ENCODE assay signal across 10 cellular contexts in genomic region chr2:152566034-152566727, GRCh38.
DNase-seq lines count a peak whose midpoint lies in the region; ATAC-seq and TF ChIP-seq lines count a peak whose summit lies in the region.
"Had no signal": no experiment of that assay in that cellular context is flagged by ENCODE, and none has a peak within 500 bp of the region (broad histone marks: within the 10 kb centered on the region; RNA-seq: fewer than 3 reads in every experiment).

No MANE protein-coding gene starts in this region.

- no peaks in the 10 kb centered on the region for H3K9me3 Mint-ChIP-seq in activated naive CD4-positive, alpha-beta T cell treated with anti-CD3 and anti-CD28 coated beads, Interleukin-2, amount 50 U/mL, for 72 hours

- H3K36me3 Mint-ChIP-seq in activated naive CD4-positive, alpha-beta T cell treated with anti-CD3 and anti-CD28 coated beads, Interleukin-2, amount 50 U/mL, for 72 hours: no peaks in the 10 kb centered on the region
- H3K36me3 Mint-ChIP-seq: activated CD8-positive, alpha-beta memory T cell treated with anti-CD3 and anti-CD28 coated beads, Interleukin-2, amount 10 ng/mL, durations not matched to agents 7 days and 5 days had no signal

- H3K4me3 ChIP-seq in dorsolateral prefrontal cortex: no peak overlapping the region

- TF ChIP-seq CTCF in dorsolateral prefrontal cortex (IDR thresholded peaks at IDR 0.05 in 54 of 56, conservative IDR thresholded peaks at IDR 0.05 in 2 of 56; ENCODE audit: low read depth in 1 of 56, partially characterized antibody in 56 of 56): no peak

- intact Hi-C loops in dorsolateral prefrontal cortex (cut with DNase I): loop anchor here in 1 of 2 donors (10.0 kb wide), 1 partner anchor 231 kb away; the partner anchor contains the start of gene FMNL2

- DNase-seq in dorsolateral prefrontal cortex (no peak), activated gamma-delta T cell treated with Interleukin-2 at 50 U/mL for 16 hours (no peak), NCI-H524 treated with DMSO at 0.1 percent for 48 hours (lab: John Stamatoyannopoulos, UW) (no peak)
- no peak for DNase-seq in activated naive CD4-positive, alpha-beta T cell treated with anti-CD3 and anti-CD28 coated beads, Interleukin-2, amount 50 U/mL, for 72 hours (ENCODE audit: low spot score in 2 of 2)
- DNase-seq in stimulated activated CD4-positive, alpha-beta T cell treated with anti-CD3 and anti-CD28 coated beads, Interleukin-4, amount 100 ng/mL, for 4 hours: no peak
- DNase-seq: activated CD8-positive, alpha-beta memory T cell treated with anti-CD3 and anti-CD28 coated beads, Interleukin-2, amount 10 ng/mL, durations not matched to agents 7 days and 5 days; NCI-H2227 treated with DMSO at 0.1 percent for 48 hours had no signal

- no peak overlapping the region for H3K27ac Mint-ChIP-seq in activated naive CD4-positive, alpha-beta T cell treated with anti-CD3 and anti-CD28 coated beads, Interleukin-2, amount 50 U/mL, for 72 hours
- H3K27ac Mint-ChIP-seq: activated CD8-positive, alpha-beta memory T cell treated with anti-CD3 and anti-CD28 coated beads, Interleukin-2, amount 10 ng/mL, durations not matched to agents 7 days and 5 days had no signal

- ATAC-seq in GM18502 (IDR thresholded peaks at IDR 0.05; ENCODE audit: poor library complexity, unreplicated experiment) (peak; percentile 78), GM21576 (IDR thresholded peaks at IDR 0.05; ENCODE audit: unreplicated experiment) (peak; percentile 82), HG03159 (IDR thresholded peaks at IDR 0.05; ENCODE audit: unreplicated experiment) (peak; percentile 67)
- no peak for ATAC-seq in activated naive CD4-positive, alpha-beta T cell treated with anti-CD3 and anti-CD28 coated beads, Interleukin-2, amount 50 U/mL, for 72 hours
- ATAC-seq: activated CD8-positive, alpha-beta memory T cell treated with anti-CD3 and anti-CD28 coated beads, Interleukin-2, amount 10 ng/mL, durations not matched to agents 7 days and 5 days had no signal

- H3K27ac ChIP-seq in dorsolateral prefrontal cortex: peak overlapping the region in 48 of 59 donors; percentile 3 to 96 (median 58)

- H3K27me3 ChIP-seq in dorsolateral prefrontal cortex: no peaks in the 10 kb centered on the region

Comparison
In these comparisons a context has a peak if more than half of its experiments do, and no peak if none do; other contexts are left out.
1. ATAC-seq: peak in GM18502 (single experiment), GM21576 (single experiment) and HG03159 (single experiment); none in activated naive CD4-positive, alpha-beta T cell treated with anti-CD3 and anti-CD28 coated beads, Interleukin-2, amount 50 U/mL, for 72 hours (0 of 2).